ENCODE assay signal across 8 cellular contexts in genomic region chr1:225882008-225882698, GRCh38. TPM values are rescaled to one million over a fixed set of nuclear protein-coding genes. Genes with fewer than 3 reads are reported as not detected.
DNase-seq lines count a peak whose midpoint lies in the region; ATAC-seq and TF ChIP-seq lines count a peak whose summit lies in the region.

TSS of gene TMEM63A (minus strand) at chr1:225882380. CDS start at chr1:225877580, 4,800 bp downstream.

- H3K4me3 Mint-ChIP-seq in CD8-positive, alpha-beta T cell: peak within 1 kb of the TSS; percentile 94

- H3K27me3 ChIP-seq in CD8-positive, alpha-beta T cell (ENCODE audit: insufficient read depth, low read length): no peaks in the 10 kb centered on the region
- H3K27me3 ChIP-seq in neutrophil: no peaks in the 10 kb centered on the region

- H3K27ac ChIP-seq in CD8-positive, alpha-beta T cell (ENCODE audit: low read depth, low read length): peak within 1 kb of the TSS; percentile 65
- peak within 1 kb of the TSS; percentile 89 for H3K27ac ChIP-seq in neutrophil

- no peaks in the 10 kb centered on the region for H3K9me3 Mint-ChIP-seq in CD8-positive, alpha-beta T cell

- ATAC-seq in CD8-positive, alpha-beta T cell: peak; percentile 72
- ATAC-seq in HG03460 (IDR thresholded peaks at IDR 0.05; ENCODE audit: unreplicated experiment): peak; percentile 63

- H3K4me3 ChIP-seq in CD8-positive, alpha-beta T cell (ENCODE audit: low read depth, low read length): peak within 1 kb of the TSS; percentile 85
- peak within 1 kb of the TSS; percentile 90 to 98 for H3K4me3 ChIP-seq in neutrophil (ENCODE audit: low read depth in 1 of 2, low read length in 1 of 2)

- intact Hi-C loops in CD8-positive, alpha-beta T cell (cut with DNase I, micrococcal nuclease): loop anchor here (1.0 to 5.0 kb wide), 7 partner anchors 15 to 180 kb away; partner anchors contain the start of genes H3-3A (in 1 of the 2) and SRP9 (in 1 of the 2)

- peaks cover 52% of the 10 kb centered on the region for H3K4me1 Mint-ChIP-seq in CD8-positive, alpha-beta T cell (ENCODE audit: low read depth)

- POLR2A ChIA-PET in CD8-positive, alpha-beta T cell (lab: Charles Lee): interaction anchor here (0.6 to 6.5 kb wide), 29 partner anchors 9 to 454 kb away, joined by 3 to 148 read pairs (median 4); partner anchors contain the start of genes H3-3A, LBR, LIN9 and PYCR2

- no peaks in the 10 kb centered on the region for H3K27me3 Mint-ChIP-seq in CD8-positive, alpha-beta T cell (ENCODE audit: low read depth)

- peak within 1 kb of the TSS; percentile 97 for H3K27ac Mint-ChIP-seq in CD8-positive, alpha-beta T cell

- TF ChIP-seq CTCF in CD8-positive, alpha-beta T cell (IDR thresholded peaks at IDR 0.05): no peak
- TF ChIP-seq CTCF in neutrophil (IDR thresholded peaks at IDR 0.05): peak; percentile 70

- DNase-seq in CD8-positive, alpha-beta T cell: peak; percentile 78 to 95 (median 91)
- DNase-seq in GM19240 (ENCODE audit: insufficient read length, low spot score) (peak; percentile 96), SIG-M5 treated with dmso at 0.1 percent for 504 hours (lab: John Stamatoyannopoulos, UW; ENCODE audit: unreplicated experiment) (peak; percentile 85), foreskin melanocyte (peak; percentile 42), superior temporal gyrus (ENCODE audit: extremely low spot score) (peak; percentile 89)
- peak; percentile 83 for DNase-seq in activated gamma-delta T cell treated with anti-CD3 and anti-CD28 coated beads, Interleukin-2, amount 50 U/mL, for 16 hours (ENCODE audit: low read depth)

- CTCF ChIA-PET in CD8-positive, alpha-beta T cell (lab: Charles Lee): interaction anchor here (0.7 to 11.8 kb wide), 17 partner anchors 9 to 428 kb away, joined by 3 to 172 read pairs (median 5); partner anchors contain the start of genes PYCR2 and SRP9

- peaks cover 18% of the 10 kb centered on the region for H3K36me3 ChIP-seq in CD8-positive, alpha-beta T cell (ENCODE audit: insufficient read depth, low read length)
- H3K36me3 ChIP-seq in neutrophil: peaks cover 12% of the 10 kb centered on the region

- no peaks in the 10 kb centered on the region for H3K9me3 ChIP-seq in CD8-positive, alpha-beta T cell (ENCODE audit: low read length)
- H3K9me3 ChIP-seq in neutrophil: no peaks in the 10 kb centered on the region

- H3K36me3 Mint-ChIP-seq in CD8-positive, alpha-beta T cell: peaks cover 33% of the 10 kb centered on the region

- peaks cover 42% of the 10 kb centered on the region for H3K4me1 ChIP-seq in CD8-positive, alpha-beta T cell (ENCODE audit: insufficient read depth, low read length)
- H3K4me1 ChIP-seq in neutrophil (ENCODE audit: control insufficient read depth in 1 of 2, insufficient read depth in 1 of 2, low read depth in 1 of 2, low read length in 1 of 2): peaks cover 85 to 95% of the 10 kb centered on the region in 2 experiments

RNA-seq across cellular contexts. Expression of gene TMEM63A, which starts in this region (rescaled TPM):
- 100 to 1,000 TPM; 132 to 144 TPM for total RNA-seq in CD8-positive, alpha-beta T cell

Comparison
In these comparisons a context has a peak if more than half of its experiments do, and no peak if none do; other contexts are left out.
1. Peak in every context shown above with its lines: DNase-seq, ATAC-seq, H3K4me3 ChIP-seq and H3K27ac ChIP-seq.
2. DNase-seq: peak in every context shown above with its lines; median percentile 96 in GM19240; 91 in CD8-positive, alpha-beta T cell; 89 in superior temporal gyrus; 85 in SIG-M5 treated with dmso at 0.1 percent for 504 hours; 83 in activated gamma-delta T cell treated with anti-CD3 and anti-CD28 coated beads, Interleukin-2, amount 50 U/mL, for 16 hours; 42 in foreskin melanocyte.